9 cellular contexts compared by ENCODE assay signal in genomic region chr3:23324745-23325144, GRCh38.
DNase-seq lines count a peak whose midpoint lies in the region; ATAC-seq lines count a peak whose summit lies in the region.
"Had no signal": no experiment of that assay in that cellular context is flagged by ENCODE, and none has a peak within 500 bp of the region (broad histone marks: within the 10 kb centered on the region; RNA-seq: fewer than 3 reads in every experiment).

No MANE protein-coding gene starts in this region.

- DNase-seq in HS-5 (ENCODE audit: low read depth) (peak; percentile 38), astrocyte of the hippocampus (ENCODE audit: low read depth, low spot score) (peak; percentile 49), NCI-H510A treated with DMSO at 0.1 percent for 48 hours (lab: John Stamatoyannopoulos, UW) (no peak), NCI-H748 (lab: John Stamatoyannopoulos, UW; ENCODE audit: unreplicated experiment) (no peak), NCI-H2029 treated with DMSO at 0.1 percent for 48 hours (lab: John Stamatoyannopoulos, UW) (no peak)
- DNase-seq: stimulated activated naive CD4-positive, alpha-beta T cell treated with Interleukin-2 at 50 U/mL for 16 hours had no signal

- H3K36me3 Mint-ChIP-seq in stimulated activated memory B cell treated with anti-CD40 and anti-IgM and Interleukin-4, amounts not matched to agents 10 μg/mL and 1 μg/mL and 100 μg/mL, for 72 hours, result no peaks in the 10 kb centered on the region

- ATAC-seq in GM19043 (IDR thresholded peaks at IDR 0.05; ENCODE audit: low read depth, unreplicated experiment), result peak; percentile 64
- ATAC-seq in stimulated activated memory B cell treated with anti-CD40 and anti-IgM and Interleukin-4, amounts not matched to agents 10 μg/mL and 1 μg/mL and 100 μg/mL, for 72 hours, result peak; percentile 58
- ATAC-seq in HG02840 (IDR thresholded peaks at IDR 0.05; ENCODE audit: low FRiP score, unreplicated experiment), result no peak

- H3K27me3 Mint-ChIP-seq in stimulated activated memory B cell treated with anti-CD40 and anti-IgM and Interleukin-4, amounts not matched to agents 10 μg/mL and 1 μg/mL and 100 μg/mL, for 72 hours, result no peaks in the 10 kb centered on the region

- H3K27ac Mint-ChIP-seq in stimulated activated memory B cell treated with anti-CD40 and anti-IgM and Interleukin-4, amounts not matched to agents 10 μg/mL and 1 μg/mL and 100 μg/mL, for 72 hours, result peak overlapping the region; percentile 25

- peaks cover 43% of the 10 kb centered on the region for H3K4me1 Mint-ChIP-seq in stimulated activated memory B cell treated with anti-CD40 and anti-IgM and Interleukin-4, amounts not matched to agents 10 μg/mL and 1 μg/mL and 100 μg/mL, for 72 hours

- no peak overlapping the region for H3K4me3 Mint-ChIP-seq in stimulated activated memory B cell treated with anti-CD40 and anti-IgM and Interleukin-4, amounts not matched to agents 10 μg/mL and 1 μg/mL and 100 μg/mL, for 72 hours

- H3K9me3 Mint-ChIP-seq in stimulated activated memory B cell treated with anti-CD40 and anti-IgM and Interleukin-4, amounts not matched to agents 10 μg/mL and 1 μg/mL and 100 μg/mL, for 72 hours, result no peaks in the 10 kb centered on the region

Comparison
In these comparisons a context has a peak if more than half of its experiments do, and no peak if none do; other contexts are left out.
1. DNase-seq: peak in HS-5 (single experiment) and astrocyte of the hippocampus (single experiment); none in NCI-H510A treated with DMSO at 0.1 percent for 48 hours (single experiment), NCI-H748 (single experiment) and NCI-H2029 treated with DMSO at 0.1 percent for 48 hours (single experiment).